Comparison of ENCODE assay signal across 11 cellular contexts in the genomic region with DNA sequence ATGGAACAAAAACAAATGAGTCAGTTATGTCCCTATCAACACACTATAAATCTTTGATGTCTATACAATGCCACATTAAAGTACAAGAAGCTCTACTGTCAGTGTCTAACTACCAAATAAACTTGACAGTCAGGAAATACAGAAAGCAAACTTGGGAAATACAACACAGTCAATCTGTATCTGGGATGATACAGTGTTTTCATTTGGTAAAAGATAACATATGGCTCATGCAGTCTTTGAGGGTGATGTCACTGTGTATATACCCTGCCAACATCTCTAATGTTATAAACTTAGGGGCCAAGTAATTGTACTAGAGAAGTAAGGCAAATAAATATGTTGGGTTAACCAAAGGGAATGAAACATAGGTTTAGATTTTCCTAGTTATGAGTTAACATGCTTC.
DNase-seq lines count a peak whose midpoint lies in the region; ATAC-seq and TF ChIP-seq lines count a peak whose summit lies in the region.
"Had no signal": no experiment of that assay in that cellular context is flagged by ENCODE, and none has a peak within 500 bp of the region (broad histone marks: within the 10 kb centered on the region; RNA-seq: fewer than 3 reads in every experiment).

No MANE protein-coding gene starts in this region.

- H3F3A ChIP-seq in GM23248 (ENCODE audit: insufficient read depth) (peaks cover 15% of the 10 kb centered on the region), smooth muscle cell (ENCODE audit: low read depth) (no peaks in the 10 kb centered on the region), PC-9 (ENCODE audit: insufficient read depth, low read depth) (no peaks in the 10 kb centered on the region)

- no peaks in the 10 kb centered on the region for H3K36me3 ChIP-seq in GM23248 (ENCODE audit: low read depth)
- no peaks in the 10 kb centered on the region for H3K36me3 ChIP-seq in SJSA1
- H3K36me3 ChIP-seq in smooth muscle cell (ENCODE audit: low read depth), result no peaks in the 10 kb centered on the region
- H3K36me3 ChIP-seq in PC-9 (ENCODE audit: low read depth), result no peaks in the 10 kb centered on the region
- H3K36me3 ChIP-seq: ascending aorta had no signal

- intact Hi-C loops in PC-9 (cut with micrococcal nuclease; ENCODE audit: unreplicated experiment), result no loop called here

- no peak for ATAC-seq in HG03039 (IDR thresholded peaks at IDR 0.05; ENCODE audit: unreplicated experiment)

- in situ Hi-C loops in GM23248 (cut with MboI), result no loop called here

- H3K79me2 ChIP-seq in GM23248 (ENCODE audit: insufficient read depth) (no peaks in the 10 kb centered on the region), smooth muscle cell (ENCODE audit: low read depth) (no peaks in the 10 kb centered on the region), PC-9 (ENCODE audit: low read depth) (no peaks in the 10 kb centered on the region)

- DNase-seq in GM23248 (peak; percentile 75), SJSA1 (ENCODE audit: low read depth in 1 of 2, low spot score in 2 of 2) (peak in 1 of 2 experiments; percentile 84), fibroblast of gingiva (ENCODE audit: low read depth) (peak; percentile 78), smooth muscle cell (lab: John Stamatoyannopoulos, UW; ENCODE audit: unreplicated experiment) (no peak), NCI-H524 (lab: John Stamatoyannopoulos, UW) (no peak), PC-9 (no peak)
- DNase-seq: activated CD4-positive, alpha-beta T cell treated with anti-CD3 and anti-CD28 coated beads, Interleukin-2, amount 10 ng/mL, durations not matched to agents 7 days and 5 days; activated T-cell treated with anti-CD3 and anti-CD28 coated beads, Interleukin-2, amount 50 U/mL, for 48 hours; NCI-H1105 treated with DMSO at 0.1 percent for 48 hours had no signal

- H3K4me2 ChIP-seq in GM23248 (ENCODE audit: unreplicated experiment) (peak overlapping the region; percentile 27), smooth muscle cell (peak overlapping the region; percentile 27), PC-9 (no peak overlapping the region)

- H3K9ac ChIP-seq in GM23248, result no peak overlapping the region
- peak overlapping the region; percentile 0 for H3K9ac ChIP-seq in smooth muscle cell (ENCODE audit: low read depth)

- POLR2A ChIA-PET in PC-9 (lab: Charles Lee; ENCODE audit: unreplicated experiment), result no interaction called here

- H4K20me1 ChIP-seq in GM23248 (ENCODE audit: insufficient read depth), result no peaks in the 10 kb centered on the region
- H4K20me1 ChIP-seq in smooth muscle cell (ENCODE audit: low read depth), result no peaks in the 10 kb centered on the region
- H4K20me1 ChIP-seq in PC-9 (ENCODE audit: insufficient read depth), result no peaks in the 10 kb centered on the region

- no peaks in the 10 kb centered on the region for H3K27me3 ChIP-seq in GM23248 (replicated peaks; ENCODE audit: insufficient read depth)
- H3K27me3 ChIP-seq in SJSA1 (replicated peaks), result no peaks in the 10 kb centered on the region
- H3K27me3 ChIP-seq in smooth muscle cell (ENCODE audit: low read depth), result no peaks in the 10 kb centered on the region
- no peaks in the 10 kb centered on the region for H3K27me3 ChIP-seq in PC-9 (ENCODE audit: insufficient read depth, low read depth)
- H3K27me3 ChIP-seq: ascending aorta had no signal

- BruUV-seq in PC-9 (replicated peaks; lab: Mats Ljungman, UMichigan), result no TSS peak

- H3K9me3 ChIP-seq in GM23248 (ENCODE audit: low read depth), result no peaks in the 10 kb centered on the region
- H3K9me3 ChIP-seq in SJSA1 (replicated peaks), result no peaks in the 10 kb centered on the region
- H3K9me3 ChIP-seq in smooth muscle cell (replicated peaks; ENCODE audit: low read depth), result peaks cover 4% of the 10 kb centered on the region
- H3K9me3 ChIP-seq in PC-9 (ENCODE audit: insufficient read depth, low read depth), result no peaks in the 10 kb centered on the region

- H3K27ac ChIP-seq in GM23248, result peak overlapping the region; percentile 23
- peak overlapping the region; percentile 25; the same call in 1 of the 2 replicates for H3K27ac ChIP-seq in SJSA1
- peak overlapping the region; percentile 79 for H3K27ac ChIP-seq in smooth muscle cell (ENCODE audit: low read depth)
- H3K27ac ChIP-seq in PC-9, result no peak overlapping the region
- H3K27ac ChIP-seq: ascending aorta had no signal

- H3K4me1 ChIP-seq in GM23248 (ENCODE audit: insufficient read depth) (peaks cover 22% of the 10 kb centered on the region), SJSA1 (replicated peaks) (peaks cover 11% of the 10 kb centered on the region), smooth muscle cell (ENCODE audit: low read depth) (no peaks in the 10 kb centered on the region), PC-9 (replicated peaks; ENCODE audit: insufficient read depth) (no peaks in the 10 kb centered on the region)
- H3K4me1 ChIP-seq: ascending aorta had no signal

- H3K9me2 ChIP-seq in GM23248 (ENCODE audit: insufficient read depth) (no peaks in the 10 kb centered on the region), PC-9 (ENCODE audit: insufficient read depth) (no peaks in the 10 kb centered on the region)

- CTCF ChIA-PET in PC-9 (lab: Charles Lee), result no interaction called here

- H3K4me3 ChIP-seq in GM23248, result no peak overlapping the region
- H3K4me3 ChIP-seq in SJSA1, result no peak overlapping the region
- no peak overlapping the region for H3K4me3 ChIP-seq in smooth muscle cell
- no peak overlapping the region for H3K4me3 ChIP-seq in PC-9
- H3K4me3 ChIP-seq: ascending aorta had no signal

- TF ChIP-seq CTCF in smooth muscle cell (IDR thresholded peaks at IDR 0.05; ENCODE audit: borderline replicate concordance, insufficient read depth, poor library complexity, severe bottlenecking) (no peak), PC-9 (conservative IDR thresholded peaks at IDR 0.05) (no peak)

- H2AFZ ChIP-seq in GM23248 (no peak overlapping the region), smooth muscle cell (ENCODE audit: low read depth) (no peak overlapping the region), PC-9 (no peak overlapping the region)

Comparison
In these comparisons a context has a peak if more than half of its experiments do, and no peak if none do; other contexts are left out.
1. DNase-seq: peak in GM23248 (single experiment) and fibroblast of gingiva (single experiment); none in smooth muscle cell (single experiment), NCI-H524 (0 of 2) and PC-9 (0 of 2).